ENCODE assay signal across 12 cellular contexts in genomic region chr14:68950111-68950510, GRCh38. TPM values are rescaled to one million over a fixed set of nuclear protein-coding genes. Genes with fewer than 3 reads are reported as not detected.
DNase-seq lines count a peak whose midpoint lies in the region; ATAC-seq and TF ChIP-seq lines count a peak whose summit lies in the region.
"Had no signal": no experiment of that assay in that cellular context is flagged by ENCODE, and none has a peak within 500 bp of the region (broad histone marks: within the 10 kb centered on the region; RNA-seq: fewer than 3 reads in every experiment).

No MANE protein-coding gene starts in this region.

- no peak overlapping the region for H3K4me3 ChIP-seq in heart left ventricle
- H3K4me3 ChIP-seq in foreskin fibroblast (ENCODE audit: low read depth in 1 of 2, low read length in 2 of 2), result no peak overlapping the region
- H3K4me3 ChIP-seq in tibial artery, result no peak overlapping the region

- no peaks in the 10 kb centered on the region for H3K36me3 Mint-ChIP-seq in activated T-helper 17 cell treated with anti-CD3 and anti-CD28 coated beads, Interleukin-2, amount 50 U/mL, for 72 hours (ENCODE audit: low read depth)

- H3K4me3 Mint-ChIP-seq in activated T-helper 17 cell treated with anti-CD3 and anti-CD28 coated beads, Interleukin-2, amount 50 U/mL, for 72 hours, result no peak overlapping the region
- H3K4me3 Mint-ChIP-seq: nephron progenitor cell had no signal

- peaks cover 42 to 100% (median 94%) of the 10 kb centered on the region in 12 donors for H3K4me1 ChIP-seq in heart left ventricle
- peaks cover 14 to 100% (median 96%) of the 10 kb centered on the region in 4 donors for H3K4me1 ChIP-seq in tibial artery

- no peaks in the 10 kb centered on the region for H3K9me3 Mint-ChIP-seq in activated T-helper 17 cell treated with anti-CD3 and anti-CD28 coated beads, Interleukin-2, amount 50 U/mL, for 72 hours
- H3K9me3 Mint-ChIP-seq: nephron progenitor cell had no signal

- WGBS in heart left ventricle, 4 donors, result 81 to 95% (median 90%) methylated on average over 5 of the region's 5 CpGs

- H3K27ac ChIP-seq in heart left ventricle (peak overlapping the region in 10 of 12 donors; percentile 60 to 98 (median 85)), tibial artery (peak overlapping the region; percentile 97 to 100)

- H3K9me3 ChIP-seq in heart left ventricle (no peaks in the 10 kb centered on the region), tibial artery (no peaks in the 10 kb centered on the region)

- H3K27me3 ChIP-seq in heart left ventricle (no peaks in the 10 kb centered on the region), tibial artery (no peaks in the 10 kb centered on the region)

- H3K27me3 Mint-ChIP-seq in activated T-helper 17 cell treated with anti-CD3 and anti-CD28 coated beads, Interleukin-2, amount 50 U/mL, for 72 hours, result no peaks in the 10 kb centered on the region

- H3K36me3 ChIP-seq in heart left ventricle (no peaks in the 10 kb centered on the region), tibial artery (peaks cover 0 to 4% (median 0%) of the 10 kb centered on the region in 3 donors)

- intact Hi-C loops in heart left ventricle (cut with DNase I), result no loop called here
- intact Hi-C loops in cardiac septum (cut with DNase I), result no loop called here
- intact Hi-C loops in tibial artery (cut with DNase I; ENCODE audit: low total_unique reads), result no loop called here

- TF ChIP-seq POLR2A in heart left ventricle (IDR thresholded peaks at IDR 0.05), result no peak

- TF ChIP-seq CTCF in heart left ventricle (IDR thresholded peaks at IDR 0.05), result no peak
- TF ChIP-seq CTCF in foreskin fibroblast (IDR thresholded peaks at IDR 0.05; ENCODE audit: low read depth, low read length), result no peak
- TF ChIP-seq CTCF in tibial artery (IDR thresholded peaks at IDR 0.05), result no peak

- DNase-seq in heart left ventricle (peak in 2 of 5 donors; percentile 16 to 33), cardiac septum (ENCODE audit: low spot score) (no peak), foreskin fibroblast (peak; percentile 56 to 73), tibial artery (no peak), NCI-H446 treated with DMSO at 0.1 percent for 48 hours (lab: John Stamatoyannopoulos, UW) (no peak), DMS153 treated with DMSO at 0.1 percent for 48 hours (lab: John Stamatoyannopoulos, UW; ENCODE audit: unreplicated experiment) (no peak)
- DNase-seq: activated T-cell treated with anti-CD3 and anti-CD28 coated beads, Interleukin-2, amount 50 U/mL, for 1 hour; NCI-H1694 treated with DMSO at 0.1 percent for 48 hours; nephron progenitor cell; stimulated activated CD4-positive, alpha-beta T cell treated with anti-CD3 and anti-CD28 coated beads, Interleukin-1b, Interleukin-23, amount 100 ng/mL, for 48 hours had no signal

- no peak for ATAC-seq in heart left ventricle
- no peak for ATAC-seq in activated T-helper 17 cell treated with anti-CD3 and anti-CD28 coated beads, Interleukin-2, amount 50 U/mL, for 72 hours (replicated peaks)
- ATAC-seq in HG03159 (IDR thresholded peaks at IDR 0.05; ENCODE audit: unreplicated experiment), result no peak

- H3K4me1 Mint-ChIP-seq in activated T-helper 17 cell treated with anti-CD3 and anti-CD28 coated beads, Interleukin-2, amount 50 U/mL, for 72 hours, result peaks cover 22% of the 10 kb centered on the region

- H3K27ac Mint-ChIP-seq in activated T-helper 17 cell treated with anti-CD3 and anti-CD28 coated beads, Interleukin-2, amount 50 U/mL, for 72 hours, result peak overlapping the region; percentile 13
- H3K27ac Mint-ChIP-seq: nephron progenitor cell had no signal

RNA-seq across cellular contexts. Expression of gene ACTN1, which starts 29.0 kb away (rescaled TPM):
- total RNA-seq in heart left ventricle, result 100 to 1,000 TPM in 6 of 9 donors, 10 to 100 TPM in 3; 63.6 to 252 (median 110) TPM
- polyA plus RNA-seq in heart left ventricle, result 10 to 100 TPM; 48.4 to 88.2 TPM
- 346 TPM for total RNA-seq in cardiac septum
- 10 to 100 TPM; 38.3 to 54.1 TPM for total RNA-seq in activated T-helper 17 cell treated with anti-CD3 and anti-CD28 coated beads, Interleukin-2, amount 50 U/mL, for 72 hours

Comparison
In these comparisons a context has a peak if more than half of its experiments do, and no peak if none do; other contexts are left out.
1. DNase-seq: peak in foreskin fibroblast (2 of 2); none in cardiac septum (single experiment), tibial artery (0 of 2), NCI-H446 treated with DMSO at 0.1 percent for 48 hours (single experiment) and DMS153 treated with DMSO at 0.1 percent for 48 hours (single experiment).